24 cellular contexts compared by ENCODE assay signal in the genomic region with DNA sequence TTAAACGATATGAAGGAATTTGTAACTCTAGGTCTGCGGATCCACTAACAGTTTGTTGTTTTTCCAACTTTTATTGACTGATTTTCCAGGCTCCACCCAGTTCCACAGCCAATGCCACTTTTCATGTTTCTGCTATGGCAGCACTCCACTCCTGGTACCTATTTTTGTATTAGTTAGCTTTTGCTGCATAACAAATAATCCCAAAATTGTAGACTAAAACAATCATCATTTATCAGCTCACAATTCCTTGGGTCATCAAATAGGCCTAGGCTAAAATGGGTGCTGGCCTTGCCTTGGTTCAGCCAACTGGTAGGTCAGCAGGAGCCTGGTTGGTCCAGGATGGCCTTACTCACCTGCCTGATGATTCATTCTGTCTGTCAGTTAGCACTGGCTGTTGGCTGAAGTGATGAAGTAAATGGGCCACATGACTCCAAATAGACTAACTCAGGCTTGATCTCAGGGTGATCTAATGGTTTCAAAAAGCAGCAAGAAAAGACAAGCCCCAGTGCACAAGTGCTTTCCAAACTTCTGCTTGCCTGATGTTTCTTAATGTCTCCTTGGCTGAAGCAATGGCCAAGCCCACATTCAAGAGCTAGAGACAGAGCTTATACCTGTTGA. TPM values are rescaled to one million over a fixed set of nuclear protein-coding genes. Genes with fewer than 3 reads are reported as not detected.
A peak's percentile ranks its signal among the peaks of the same experiment; 100 is the strongest.
DNase-seq lines count a peak whose midpoint lies in the region; ATAC-seq and TF ChIP-seq lines count a peak whose summit lies in the region.
"Had no signal": no experiment of that assay in that cellular context is flagged by ENCODE, and none has a peak within 500 bp of the region (broad histone marks: within the 10 kb centered on the region; RNA-seq: fewer than 3 reads in every experiment).

No MANE protein-coding gene starts in this region.

- H3K4me3 ChIP-seq in epithelial cell of esophagus (ENCODE audit: low read length) (no peak overlapping the region), kidney epithelial cell (ENCODE audit: low read depth, low read length) (no peak overlapping the region)
- H3K4me3 ChIP-seq: GM23248, K562, MG63, PC-9 had no signal

- intact Hi-C loops in head of caudate nucleus (cut with DNase I), result no loop called here

- no peaks in the 10 kb centered on the region for H3K27me3 ChIP-seq in kidney epithelial cell (ENCODE audit: control insufficient read depth, insufficient read depth, low read length)
- H3K27me3 ChIP-seq: MG63 had no signal

- ATAC-seq in GM18511 (IDR thresholded peaks at IDR 0.05; ENCODE audit: unreplicated experiment), result no peak

- H3K36me3 ChIP-seq in kidney epithelial cell (ENCODE audit: control insufficient read depth, insufficient read depth, low read length), result no peaks in the 10 kb centered on the region
- H3K36me3 ChIP-seq: MG63 had no signal

- no peak for TF ChIP-seq CTCF in epithelial cell of esophagus (IDR thresholded peaks at IDR 0.05; ENCODE audit: insufficient read depth, low read depth, low read length, missing control alignments)
- no peak for TF ChIP-seq CTCF in kidney epithelial cell (IDR thresholded peaks at IDR 0.05; ENCODE audit: insufficient read depth, low read length, poor library complexity, severe bottlenecking)

- DNase-seq in NK-92 treated with Interleukin-12 subunit alpha and Interleukin-12 subunit beta, amount 100 ng/mL, for 24 hours (lab: John Stamatoyannopoulos, UW), result peak; percentile 50
- DNase-seq in NK-92 (lab: John Stamatoyannopoulos, UW; ENCODE audit: unreplicated experiment), result no peak
- peak; percentile 66 for DNase-seq in epithelial cell of esophagus (ENCODE audit: low read depth)
- peak; percentile 7 for DNase-seq in kidney epithelial cell (ENCODE audit: low read depth)
- DNase-seq in renal cortical epithelial cell (ENCODE audit: low read depth), result peak; percentile 76
- no peak for DNase-seq in medulla oblongata (ENCODE audit: extremely low spot score)
- DNase-seq in head of caudate nucleus, result no peak
- DNase-seq: HFFc6, Kasumi-1, NCI-H2029, NCI-H446, NCI-H524 treated with DMSO at 0.1 percent for 48 hours, NCI-H774 had no signal

RNA-seq across cellular contexts. Expression of a gene that starts 3.2 kb away (rescaled TPM):
- total RNA-seq in kidney epithelial cell (not detected in 2 replicates), renal cortical epithelial cell (not detected in 2 replicates)
- total RNA-seq: A172, Calu3, GM23248, H9, HFFc6, HT-29, K562, PC-9, Right ventricle myocardium superior, SK-MEL-5 had no signal

Comparison
In these comparisons a context has a peak if more than half of its experiments do, and no peak if none do; other contexts are left out.
1. DNase-seq: peak in NK-92 treated with Interleukin-12 subunit alpha and Interleukin-12 subunit beta, amount 100 ng/mL, for 24 hours (single experiment), epithelial cell of esophagus (single experiment), kidney epithelial cell (single experiment) and renal cortical epithelial cell (single experiment); none in NK-92 (single experiment), medulla oblongata (single experiment) and head of caudate nucleus (0 of 42).